Comparison of ENCODE assay signal across 8 cellular contexts in the genomic region with DNA sequence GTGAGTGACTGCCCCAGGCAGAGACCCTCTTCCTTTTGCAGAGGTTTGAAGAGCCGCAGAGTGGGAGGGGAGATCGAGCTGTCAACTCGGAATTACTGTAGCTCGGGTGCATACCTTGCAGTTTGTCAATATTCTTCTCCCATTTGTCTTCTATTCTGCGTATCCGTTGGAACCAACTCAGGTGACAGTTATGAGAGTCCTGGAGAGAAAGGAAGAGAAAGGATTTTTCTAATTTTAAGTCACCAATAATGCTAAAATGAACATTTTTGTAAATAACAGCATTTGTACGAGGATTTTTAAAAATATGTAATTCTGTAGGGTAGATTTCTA.
DNase-seq lines count a peak whose midpoint lies in the region; ATAC-seq, FAIRE-seq and TF ChIP-seq lines count a peak whose summit lies in the region.
"Not testable (repeated sequence)": the region's sequence is repeated elsewhere in the genome, so short reads cannot be mapped to it uniquely, and the experiment has no call there.

No MANE protein-coding gene starts in this region.

- intact Hi-C loops in adrenal gland (cut with DNase I), result not testable (repeated sequence)

- TF ChIP-seq RAD21 in neural cell (conservative IDR thresholded peaks at IDR 0.05), result not testable (repeated sequence)

- H3K36me3 ChIP-seq in BLaER1, result peaks cover 23% of the 10 kb centered on the region
- not testable (repeated sequence) for H3K36me3 ChIP-seq in adrenal gland (replicated peaks in 1 of 2); keratinocyte (ENCODE audit: control insufficient read depth in 2 of 2, extremely low read depth in 1 of 2, insufficient read depth in 2 of 2, low read length in 2 of 2); neural cell (ENCODE audit: insufficient read depth, low read length)

- H2AFZ ChIP-seq in keratinocyte (ENCODE audit: control insufficient read depth, low read length), result peak overlapping the region; percentile 76
- not testable (repeated sequence) for H2AFZ ChIP-seq in neural cell (ENCODE audit: low read depth, low read length)

- peak overlapping the region; percentile 76 to 82 for H3K27ac Mint-ChIP-seq in T-cell
- peak overlapping the region; percentile 68 for H3K27ac Mint-ChIP-seq in stimulated activated naive CD8-positive, alpha-beta T cell treated with anti-CD3 and anti-CD28 coated beads, Interleukin-15, Interleukin-2, amounts not matched to agents 100 ng/mL and 50 ng/mL, for 24 hours

- H3K4me1 Mint-ChIP-seq in T-cell, result peaks cover 7 to 14% (median 14%) of the 10 kb centered on the region in 3 donors
- H3K4me1 Mint-ChIP-seq in stimulated activated naive CD8-positive, alpha-beta T cell treated with anti-CD3 and anti-CD28 coated beads, Interleukin-15, Interleukin-2, amounts not matched to agents 100 ng/mL and 50 ng/mL, for 24 hours (ENCODE audit: low read depth), result not testable (repeated sequence)

- FAIRE-seq in keratinocyte (lab: Jason Lieb, UNC), result not testable (repeated sequence)

- H3K27ac ChIP-seq in BLaER1, result peak overlapping the region; percentile 53; the same call in 1 of the 2 replicates
- H3K27ac ChIP-seq in HL-60 (replicated peaks), result peak overlapping the region; percentile 84
- peak overlapping the region in 2 of 5 donors; percentile 60 to 80 for H3K27ac ChIP-seq in adrenal gland
- H3K27ac ChIP-seq in keratinocyte (ENCODE audit: control insufficient read depth, insufficient read depth, low read length), result not testable (repeated sequence)
- peak overlapping the region; percentile 37 for H3K27ac ChIP-seq in neural cell (ENCODE audit: low read length)

- not testable (repeated sequence) for H3K27me3 ChIP-seq in BLaER1; HL-60 (ENCODE audit: insufficient read depth, poor library complexity, severe bottlenecking); adrenal gland; keratinocyte (ENCODE audit: control insufficient read depth, extremely low read depth, insufficient read depth, low read length); neural cell (ENCODE audit: insufficient read depth, low read depth, low read length)

- not testable (repeated sequence) for TF ChIP-seq POLR2A in adrenal gland (IDR thresholded peaks at IDR 0.05)

- not testable (repeated sequence) for H3F3A ChIP-seq in neural cell (ENCODE audit: insufficient read depth, low read length, poor library complexity, severe bottlenecking)

- H3K9ac ChIP-seq in BLaER1 (peak overlapping the region; percentile 75), keratinocyte (ENCODE audit: control insufficient read depth, extremely low read depth, insufficient read depth, low read length) (peak overlapping the region; percentile 60), neural cell (ENCODE audit: low read length) (peak overlapping the region; percentile 60)

- WGBS in adrenal gland, 4 donors, result 0% methylated on average over 1 of the region's 7 CpGs; no CpG with 5 or more reads in 3 of the 4 donors

- ATAC-seq in T-cell (replicated peaks in 1 of 4), result peak in 2 of 4 experiments; percentile 29 to 34

- POLR2A ChIA-PET in T-cell (lab: Charles Lee), result interaction anchor here in 1 of 2 donors (0.6 kb wide), 1 partner anchor 29 kb away, joined by 4 read pairs; no protein-coding TSS in a partner anchor

- H3K4me2 ChIP-seq in BLaER1; keratinocyte (ENCODE audit: control insufficient read depth, extremely low read depth, insufficient read depth, low read depth, low read length); neural cell (ENCODE audit: low read length): not testable (repeated sequence)

- peak overlapping the region; percentile 90 to 92 (median 92) for H3K4me3 Mint-ChIP-seq in T-cell
- H3K4me3 Mint-ChIP-seq in stimulated activated naive CD8-positive, alpha-beta T cell treated with anti-CD3 and anti-CD28 coated beads, Interleukin-15, Interleukin-2, amounts not matched to agents 100 ng/mL and 50 ng/mL, for 24 hours, result peak overlapping the region; percentile 88

- H3K4me3 ChIP-seq in BLaER1 (peak overlapping the region; percentile 74), HL-60 (replicated peaks; ENCODE audit: insufficient read depth, low read length) (peak overlapping the region; percentile 61), adrenal gland (peak overlapping the region; percentile 40 to 98 (median 82)), epithelial cell of esophagus (ENCODE audit: low read length) (peak overlapping the region; percentile 60), keratinocyte (ENCODE audit: control insufficient read depth in 2 of 3, extremely low read depth in 1 of 3, insufficient read depth in 2 of 3, low read depth in 1 of 3, low read length in 3 of 3) (peak overlapping the region; percentile 46 to 65 (median 65)), neural cell (ENCODE audit: low read length) (peak overlapping the region; percentile 65)

- not testable (repeated sequence) for H3K9me3 Mint-ChIP-seq in T-cell; stimulated activated naive CD8-positive, alpha-beta T cell treated with anti-CD3 and anti-CD28 coated beads, Interleukin-15, Interleukin-2, amounts not matched to agents 100 ng/mL and 50 ng/mL, for 24 hours

- H3K4me1 ChIP-seq in BLaER1; adrenal gland (replicated peaks in 1 of 2); keratinocyte (ENCODE audit: control insufficient read depth, extremely low read depth, insufficient read depth, low read length): not testable (repeated sequence)

- TF ChIP-seq CTCF in HL-60 (IDR thresholded peaks at IDR 0.05; ENCODE audit: insufficient read depth, low read length); adrenal gland (IDR thresholded peaks at IDR 0.05); epithelial cell of esophagus (IDR thresholded peaks at IDR 0.05; ENCODE audit: insufficient read depth, low read depth, low read length, missing control alignments); keratinocyte (optimal IDR thresholded peaks at IDR 0.05 in 1 of 3, IDR thresholded peaks at IDR 0.05 in 1 of 3, conservative IDR thresholded peaks at IDR 0.05 in 1 of 3; ENCODE audit: extremely low read depth in 1 of 3, insufficient read depth in 2 of 3, low read length in 3 of 3); neural cell (IDR thresholded peaks at IDR 0.05; ENCODE audit: poor library complexity, severe bottlenecking): not testable (repeated sequence)

- not testable (repeated sequence) for H3K9me2 ChIP-seq in neural cell (ENCODE audit: insufficient read depth, low read length)

- not testable (repeated sequence) for H3K27me3 Mint-ChIP-seq in T-cell; stimulated activated naive CD8-positive, alpha-beta T cell treated with anti-CD3 and anti-CD28 coated beads, Interleukin-15, Interleukin-2, amounts not matched to agents 100 ng/mL and 50 ng/mL, for 24 hours

- dilution Hi-C loops in keratinocyte (cut with MboI; ENCODE audit: extremely low pct_ligation_motif_present, low sequenced_read_pairs), result not testable (repeated sequence)

- not testable (repeated sequence) for TF ChIP-seq EP300 in neural cell (conservative IDR thresholded peaks at IDR 0.05; ENCODE audit: poor library complexity, severe bottlenecking)

- CTCF ChIA-PET in T-cell (lab: Charles Lee), result interaction anchor here in 1 of 2 donors (0.6 kb wide), 1 partner anchor 35 kb away, joined by 4 read pairs; no protein-coding TSS in a partner anchor

- not testable (repeated sequence) for H3K9me3 ChIP-seq in BLaER1; adrenal gland (replicated peaks in 1 of 3); keratinocyte (ENCODE audit: control insufficient read depth, low read depth, low read length); neural cell (ENCODE audit: low read length)

- not testable (repeated sequence) for H3K9me1 ChIP-seq in keratinocyte (ENCODE audit: control insufficient read depth, extremely low read depth, insufficient read depth, low read length)

- H3K79me2 ChIP-seq in keratinocyte (ENCODE audit: control insufficient read depth, insufficient read depth, low read length); neural cell (replicated peaks; ENCODE audit: insufficient read depth, low read length): not testable (repeated sequence)

- not testable (repeated sequence) for H3K36me3 Mint-ChIP-seq in T-cell
- peaks cover 11% of the 10 kb centered on the region for H3K36me3 Mint-ChIP-seq in stimulated activated naive CD8-positive, alpha-beta T cell treated with anti-CD3 and anti-CD28 coated beads, Interleukin-15, Interleukin-2, amounts not matched to agents 100 ng/mL and 50 ng/mL, for 24 hours (ENCODE audit: low read depth)

- not testable (repeated sequence) for DNase-seq in HL-60 (ENCODE audit: low read depth in 1 of 2, low spot score in 1 of 2); T-cell; adrenal gland; epithelial cell of esophagus (ENCODE audit: low read depth); keratinocyte (ENCODE audit: low read depth, low spot score)

- not testable (repeated sequence) for H4K20me1 ChIP-seq in BLaER1; keratinocyte (ENCODE audit: control insufficient read depth, extremely low read depth, insufficient read depth, low read length); neural cell (ENCODE audit: insufficient read depth)
